1 cellular context compared by ENCODE assay signal in the genomic region with DNA sequence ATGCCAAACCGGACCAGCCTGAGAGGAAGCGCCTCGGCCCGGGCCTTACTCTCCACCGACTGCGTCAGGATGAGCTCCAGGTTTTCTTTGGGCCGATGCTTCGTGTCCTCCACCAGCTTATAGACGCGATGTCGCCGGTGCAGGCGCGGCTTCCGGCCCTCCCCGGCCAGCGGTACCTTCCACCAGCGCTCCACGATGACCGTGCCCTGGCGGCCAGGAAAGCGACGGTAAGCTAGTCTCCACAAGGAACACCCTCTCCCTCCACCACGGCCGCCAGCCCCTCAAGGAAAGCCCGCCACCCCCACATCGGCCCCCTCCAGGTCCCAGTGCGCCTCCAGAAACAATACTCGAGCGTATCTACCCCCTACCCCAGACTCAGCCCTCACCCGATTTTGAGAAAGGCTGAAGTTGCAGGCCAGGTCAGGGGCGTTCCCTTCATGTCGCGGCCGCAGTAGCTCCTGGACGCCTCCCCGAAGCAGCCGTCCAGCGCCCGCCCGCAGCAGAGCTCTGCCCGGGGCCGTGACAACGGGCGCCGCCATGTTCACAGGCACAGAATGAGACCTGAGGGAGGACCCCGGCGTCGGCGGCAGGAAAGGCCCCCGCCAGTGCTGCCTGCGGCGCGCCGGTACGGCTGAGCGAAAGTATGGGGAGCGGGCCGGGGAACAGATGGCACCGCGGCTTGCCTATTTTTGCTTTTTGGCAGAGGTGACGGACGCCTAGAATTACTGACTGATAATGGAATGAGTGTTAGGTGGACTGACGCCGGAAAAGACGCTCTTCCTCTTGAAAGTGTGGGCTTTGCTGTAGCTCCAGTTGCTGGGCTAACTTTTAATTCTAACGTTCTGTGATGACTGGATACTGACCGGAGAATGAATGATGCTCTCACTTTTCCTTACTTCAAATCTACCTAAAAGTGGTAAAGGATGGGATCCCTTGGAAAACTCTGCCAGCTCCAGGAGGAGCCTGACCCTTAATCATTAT.
TF ChIP-seq lines count a peak whose summit lies in the region.

A gene (minus strand): TSS at position 556 of the 981 bp plus-strand sequence. CDS start 17 bp downstream, at position 539.

TF ChIP-seq in HepG2, 621 proteins besides CTCF, POLR2A, EP300 and RAD21 (continued from another document and continues in another):
- TF ChIP-seq IRX3 (CRISPR knock-in tag; IDR thresholded peaks at IDR 0.05; ENCODE audit: borderline replicate concordance, low read depth) (peak; percentile 79; the same call in 1 of the 2 replicates), ZNF709 (CRISPR knock-in tag; IDR thresholded peaks at IDR 0.05) (no peak), AKAP8 (CRISPR knock-in tag; IDR thresholded peaks at IDR 0.05) (no peak; the same call in 1 of the 2 replicates), ZNF558 (CRISPR knock-in tag; IDR thresholded peaks at IDR 0.05; ENCODE audit: borderline replicate concordance) (no peak; the same call in 1 of the 2 replicates), POLR2G (IDR thresholded peaks at IDR 0.05; ENCODE audit: low read depth, low read length) (peak; percentile 91), CC2D1A (CRISPR knock-in tag; IDR thresholded peaks at IDR 0.05) (no peak), GLI4 (CRISPR knock-in tag; IDR thresholded peaks at IDR 0.05; ENCODE audit: borderline replicate concordance) (peak; percentile 70; the same call in 1 of the 2 replicates), ZFP82 (CRISPR knock-in tag; IDR thresholded peaks at IDR 0.05; ENCODE audit: borderline replicate concordance) (peak; percentile 59; the same call in 1 of the 2 replicates), KMT2B (CRISPR knock-in tag; IDR thresholded peaks at IDR 0.05) (peak; percentile 83), MAZ (IDR thresholded peaks at IDR 0.05; ENCODE audit: borderline replicate concordance, low read depth, low read length) (no peak), MAZ (CRISPR knock-in tag; IDR thresholded peaks at IDR 0.05; ENCODE audit: low read depth) (peak; percentile 66; the same call in 1 of the 2 replicates), ZFP90 (CRISPR knock-in tag; IDR thresholded peaks at IDR 0.05; ENCODE audit: borderline replicate concordance) (peak; percentile 71; the same call in 1 of the 2 replicates), RFXAP (CRISPR knock-in tag; IDR thresholded peaks at IDR 0.05; ENCODE audit: borderline replicate concordance) (peak; percentile 77), EED (CRISPR knock-in tag; IDR thresholded peaks at IDR 0.05) (peak; percentile 63; the same call in 1 of the 2 replicates), ZNF674 (CRISPR knock-in tag; IDR thresholded peaks at IDR 0.05; ENCODE audit: low read depth) (no peak), ZMYM4 (CRISPR knock-in tag; IDR thresholded peaks at IDR 0.05) (peak; percentile 52), ZSCAN29 (CRISPR knock-in tag; conservative IDR thresholded peaks at IDR 0.05) (no peak), ZMYM3 (CRISPR knock-in tag; IDR thresholded peaks at IDR 0.05) (peak; percentile 44; the same call in 1 of the 2 replicates), KDM1A (CRISPR knock-in tag; IDR thresholded peaks at IDR 0.05) (no peak), CHD2 (IDR thresholded peaks at IDR 0.05; ENCODE audit: low read depth, low read length) (no peak), ZC3H13 (CRISPR knock-in tag; IDR thresholded peaks at IDR 0.05) (no peak), HNRNPK (IDR thresholded peaks at IDR 0.05; ENCODE audit: low read depth, low read length, poor library complexity, severe bottlenecking) (no peak), NFYC (CRISPR knock-in tag; IDR thresholded peaks at IDR 0.05) (no peak), NFE2L1 (CRISPR knock-in tag; IDR thresholded peaks at IDR 0.05; ENCODE audit: borderline replicate concordance) (no peak), SRY (CRISPR knock-in tag; IDR thresholded peaks at IDR 0.05) (no peak), MXD4 (CRISPR knock-in tag; IDR thresholded peaks at IDR 0.05) (no peak), ZBTB38 (CRISPR knock-in tag; IDR thresholded peaks at IDR 0.05) (no peak), ZMAT3 (CRISPR knock-in tag; conservative IDR thresholded peaks at IDR 0.05) (peak; percentile 74; the same call in 1 of the 2 replicates), ZNF781 (CRISPR knock-in tag; IDR thresholded peaks at IDR 0.05; ENCODE audit: borderline replicate concordance, not compliant biosample characterization) (peak; percentile 91), ZNF468 (CRISPR knock-in tag; IDR thresholded peaks at IDR 0.05) (no peak), KLF11 (CRISPR knock-in tag; IDR thresholded peaks at IDR 0.05) (no peak), SRF (IDR thresholded peaks at IDR 0.05; ENCODE audit: low read depth, low read length) (peak; percentile 55; the same call in 1 of the 2 replicates), NFYB (CRISPR knock-in tag; IDR thresholded peaks at IDR 0.05) (no peak), ZNF256 (CRISPR knock-in tag; conservative IDR thresholded peaks at IDR 0.05) (peak; percentile 38; the same call in 1 of the 2 replicates), STAG1 (CRISPR knock-in tag; IDR thresholded peaks at IDR 0.05) (peak; percentile 28; the same call in 1 of the 2 replicates), NFKB2 (CRISPR knock-in tag; IDR thresholded peaks at IDR 0.05; ENCODE audit: borderline replicate concordance) (peak; percentile 82; the same call in 1 of the 2 replicates), ADNP (CRISPR knock-in tag; IDR thresholded peaks at IDR 0.05) (no peak), ZNF749 (CRISPR knock-in tag; IDR thresholded peaks at IDR 0.05; ENCODE audit: borderline replicate concordance) (no peak), TSC22D2 (CRISPR knock-in tag; IDR thresholded peaks at IDR 0.05; ENCODE audit: borderline replicate concordance) (no peak), RNF2 (conservative IDR thresholded peaks at IDR 0.05; ENCODE audit: low read depth) (no peak), YEATS2 (CRISPR knock-in tag; IDR thresholded peaks at IDR 0.05; ENCODE audit: borderline replicate concordance) (peak; percentile 91), HNRNPLL (IDR thresholded peaks at IDR 0.05; ENCODE audit: low read depth, low read length, poor library complexity, severe bottlenecking) (peak; percentile 37), FLYWCH1 (CRISPR knock-in tag; IDR thresholded peaks at IDR 0.05) (no peak), ZNF670 (CRISPR knock-in tag; IDR thresholded peaks at IDR 0.05; ENCODE audit: borderline replicate concordance) (0 out of 2 replicates have a peak, but pooled peaks have one; percentile 36), ZSCAN12 (CRISPR knock-in tag; IDR thresholded peaks at IDR 0.05) (0 out of 2 replicates have a peak, but pooled peaks have one; percentile 31), ZNF431 (CRISPR knock-in tag; IDR thresholded peaks at IDR 0.05; ENCODE audit: borderline replicate concordance, low read depth) (no peak), HHEX (CRISPR knock-in tag; IDR thresholded peaks at IDR 0.05) (no peak), ZNF614 (CRISPR knock-in tag; IDR thresholded peaks at IDR 0.05; ENCODE audit: borderline replicate concordance) (peak; percentile 47; the same call in 1 of the 2 replicates), LCORL (IDR thresholded peaks at IDR 0.05) (no peak), LCORL (CRISPR knock-in tag; IDR thresholded peaks at IDR 0.05) (peak; percentile 44; the same call in 1 of the 2 replicates), ZNF274 (CRISPR knock-in tag; IDR thresholded peaks at IDR 0.05) (peak; percentile 90), NR2C2 (CRISPR knock-in tag; IDR thresholded peaks at IDR 0.05; ENCODE audit: borderline replicate concordance) (peak; percentile 69; the same call in 1 of the 2 replicates), ZNF124 (CRISPR knock-in tag; IDR thresholded peaks at IDR 0.05) (no peak), KDM6A (CRISPR knock-in tag; IDR thresholded peaks at IDR 0.05; ENCODE audit: low read depth) (no peak)
- TF ChIP-seq, protein P1, sequence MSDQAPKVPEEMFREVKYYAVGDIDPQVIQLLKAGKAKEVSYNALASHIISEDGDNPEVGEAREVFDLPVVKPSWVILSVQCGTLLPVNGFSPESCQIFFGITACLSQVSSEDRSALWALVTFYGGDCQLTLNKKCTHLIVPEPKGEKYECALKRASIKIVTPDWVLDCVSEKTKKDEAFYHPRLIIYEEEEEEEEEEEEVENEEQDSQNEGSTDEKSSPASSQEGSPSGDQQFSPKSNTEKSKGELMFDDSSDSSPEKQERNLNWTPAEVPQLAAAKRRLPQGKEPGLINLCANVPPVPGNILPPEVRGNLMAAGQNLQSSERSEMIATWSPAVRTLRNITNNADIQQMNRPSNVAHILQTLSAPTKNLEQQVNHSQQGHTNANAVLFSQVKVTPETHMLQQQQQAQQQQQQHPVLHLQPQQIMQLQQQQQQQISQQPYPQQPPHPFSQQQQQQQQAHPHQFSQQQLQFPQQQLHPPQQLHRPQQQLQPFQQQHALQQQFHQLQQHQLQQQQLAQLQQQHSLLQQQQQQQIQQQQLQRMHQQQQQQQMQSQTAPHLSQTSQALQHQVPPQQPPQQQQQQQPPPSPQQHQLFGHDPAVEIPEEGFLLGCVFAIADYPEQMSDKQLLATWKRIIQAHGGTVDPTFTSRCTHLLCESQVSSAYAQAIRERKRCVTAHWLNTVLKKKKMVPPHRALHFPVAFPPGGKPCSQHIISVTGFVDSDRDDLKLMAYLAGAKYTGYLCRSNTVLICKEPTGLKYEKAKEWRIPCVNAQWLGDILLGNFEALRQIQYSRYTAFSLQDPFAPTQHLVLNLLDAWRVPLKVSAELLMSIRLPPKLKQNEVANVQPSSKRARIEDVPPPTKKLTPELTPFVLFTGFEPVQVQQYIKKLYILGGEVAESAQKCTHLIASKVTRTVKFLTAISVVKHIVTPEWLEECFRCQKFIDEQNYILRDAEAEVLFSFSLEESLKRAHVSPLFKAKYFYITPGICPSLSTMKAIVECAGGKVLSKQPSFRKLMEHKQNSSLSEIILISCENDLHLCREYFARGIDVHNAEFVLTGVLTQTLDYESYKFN (CRISPR knock-in tag; conservative IDR thresholded peaks at IDR 0.05): peak; percentile 25; the same call in 1 of the 2 replicates
- TF ChIP-seq, protein P2, sequence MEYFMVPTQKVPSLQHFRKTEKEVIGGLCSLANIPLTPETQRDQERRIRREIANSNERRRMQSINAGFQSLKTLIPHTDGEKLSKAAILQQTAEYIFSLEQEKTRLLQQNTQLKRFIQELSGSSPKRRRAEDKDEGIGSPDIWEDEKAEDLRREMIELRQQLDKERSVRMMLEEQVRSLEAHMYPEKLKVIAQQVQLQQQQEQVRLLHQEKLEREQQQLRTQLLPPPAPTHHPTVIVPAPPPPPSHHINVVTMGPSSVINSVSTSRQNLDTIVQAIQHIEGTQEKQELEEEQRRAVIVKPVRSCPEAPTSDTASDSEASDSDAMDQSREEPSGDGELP (IDR thresholded peaks at IDR 0.05; ENCODE audit: borderline replicate concordance, low read depth): no peak; the same call in 1 of the 2 replicates
- TF ChIP-seq, protein P3, sequence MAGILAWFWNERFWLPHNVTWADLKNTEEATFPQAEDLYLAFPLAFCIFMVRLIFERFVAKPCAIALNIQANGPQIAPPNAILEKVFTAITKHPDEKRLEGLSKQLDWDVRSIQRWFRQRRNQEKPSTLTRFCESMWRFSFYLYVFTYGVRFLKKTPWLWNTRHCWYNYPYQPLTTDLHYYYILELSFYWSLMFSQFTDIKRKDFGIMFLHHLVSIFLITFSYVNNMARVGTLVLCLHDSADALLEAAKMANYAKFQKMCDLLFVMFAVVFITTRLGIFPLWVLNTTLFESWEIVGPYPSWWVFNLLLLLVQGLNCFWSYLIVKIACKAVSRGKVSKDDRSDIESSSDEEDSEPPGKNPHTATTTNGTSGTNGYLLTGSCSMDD (CRISPR knock-in tag; IDR thresholded peaks at IDR 0.05): no peak
- TF ChIP-seq, protein P4, sequence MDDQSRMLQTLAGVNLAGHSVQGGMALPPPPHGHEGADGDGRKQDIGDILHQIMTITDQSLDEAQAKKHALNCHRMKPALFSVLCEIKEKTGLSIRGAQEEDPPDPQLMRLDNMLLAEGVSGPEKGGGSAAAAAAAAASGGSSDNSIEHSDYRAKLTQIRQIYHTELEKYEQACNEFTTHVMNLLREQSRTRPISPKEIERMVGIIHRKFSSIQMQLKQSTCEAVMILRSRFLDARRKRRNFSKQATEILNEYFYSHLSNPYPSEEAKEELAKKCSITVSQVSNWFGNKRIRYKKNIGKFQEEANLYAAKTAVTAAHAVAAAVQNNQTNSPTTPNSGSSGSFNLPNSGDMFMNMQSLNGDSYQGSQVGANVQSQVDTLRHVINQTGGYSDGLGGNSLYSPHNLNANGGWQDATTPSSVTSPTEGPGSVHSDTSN (CRISPR knock-in tag; IDR thresholded peaks at IDR 0.05; ENCODE audit: borderline replicate concordance): no peak
- TF ChIP-seq, protein P5, sequence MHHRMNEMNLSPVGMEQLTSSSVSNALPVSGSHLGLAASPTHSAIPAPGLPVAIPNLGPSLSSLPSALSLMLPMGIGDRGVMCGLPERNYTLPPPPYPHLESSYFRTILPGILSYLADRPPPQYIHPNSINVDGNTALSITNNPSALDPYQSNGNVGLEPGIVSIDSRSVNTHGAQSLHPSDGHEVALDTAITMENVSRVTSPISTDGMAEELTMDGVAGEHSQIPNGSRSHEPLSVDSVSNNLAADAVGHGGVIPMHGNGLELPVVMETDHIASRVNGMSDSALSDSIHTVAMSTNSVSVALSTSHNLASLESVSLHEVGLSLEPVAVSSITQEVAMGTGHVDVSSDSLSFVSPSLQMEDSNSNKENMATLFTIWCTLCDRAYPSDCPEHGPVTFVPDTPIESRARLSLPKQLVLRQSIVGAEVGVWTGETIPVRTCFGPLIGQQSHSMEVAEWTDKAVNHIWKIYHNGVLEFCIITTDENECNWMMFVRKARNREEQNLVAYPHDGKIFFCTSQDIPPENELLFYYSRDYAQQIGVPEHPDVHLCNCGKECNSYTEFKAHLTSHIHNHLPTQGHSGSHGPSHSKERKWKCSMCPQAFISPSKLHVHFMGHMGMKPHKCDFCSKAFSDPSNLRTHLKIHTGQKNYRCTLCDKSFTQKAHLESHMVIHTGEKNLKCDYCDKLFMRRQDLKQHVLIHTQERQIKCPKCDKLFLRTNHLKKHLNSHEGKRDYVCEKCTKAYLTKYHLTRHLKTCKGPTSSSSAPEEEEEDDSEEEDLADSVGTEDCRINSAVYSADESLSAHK (CRISPR knock-in tag; IDR thresholded peaks at IDR 0.05; ENCODE audit: borderline replicate concordance): no peak
- TF ChIP-seq, protein P6, sequence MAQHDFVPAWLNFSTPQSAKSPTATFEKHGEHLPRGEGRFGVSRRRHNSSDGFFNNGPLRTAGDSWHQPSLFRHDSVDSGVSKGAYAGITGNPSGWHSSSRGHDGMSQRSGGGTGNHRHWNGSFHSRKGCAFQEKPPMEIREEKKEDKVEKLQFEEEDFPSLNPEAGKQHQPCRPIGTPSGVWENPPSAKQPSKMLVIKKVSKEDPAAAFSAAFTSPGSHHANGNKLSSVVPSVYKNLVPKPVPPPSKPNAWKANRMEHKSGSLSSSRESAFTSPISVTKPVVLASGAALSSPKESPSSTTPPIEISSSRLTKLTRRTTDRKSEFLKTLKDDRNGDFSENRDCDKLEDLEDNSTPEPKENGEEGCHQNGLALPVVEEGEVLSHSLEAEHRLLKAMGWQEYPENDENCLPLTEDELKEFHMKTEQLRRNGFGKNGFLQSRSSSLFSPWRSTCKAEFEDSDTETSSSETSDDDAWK (CRISPR knock-in tag; IDR thresholded peaks at IDR 0.05): no peak
